14 cellular contexts compared by ENCODE assay signal in genomic region chr5:98916540-98916939, GRCh38.
"Had no signal": no experiment of that assay in that cellular context is flagged by ENCODE, and none has a peak within 500 bp of the region (broad histone marks: within the 10 kb centered on the region; RNA-seq: fewer than 3 reads in every experiment).

No MANE protein-coding gene starts in this region.

- H3K27ac Mint-ChIP-seq: type B pancreatic cell had no signal

- ATAC-seq: body of pancreas; naive thymus-derived CD8-positive, alpha-beta T cell; sciatic nerve had no signal

- H3K27ac ChIP-seq: body of pancreas, hepatocyte, parathyroid adenoma, testis, VCaP had no signal

- H3K27me3 ChIP-seq: body of pancreas, hepatocyte, neutrophil, testis had no signal

- H3K4me3 Mint-ChIP-seq: type B pancreatic cell had no signal

- H3K9me3 ChIP-seq: body of pancreas, neutrophil, testis had no signal

- H3K27me3 Mint-ChIP-seq: naive thymus-derived CD8-positive, alpha-beta T cell; type B pancreatic cell had no signal

- DNase-seq: activated CD4-positive, CD25-positive, alpha-beta regulatory T cell treated with anti-CD3 and anti-CD28 coated beads, Interleukin-2, amount 50 U/mL, for 72 hours; activated effector memory CD4-positive, alpha-beta T cell treated with anti-CD3 and anti-CD28 coated beads, Interleukin-2, amount 50 U/mL, for 16 hours; activated T-cell treated with anti-CD3 and anti-CD28 coated beads for 4 hours; body of pancreas; naive thymus-derived CD8-positive, alpha-beta T cell; stimulated activated CD4-positive, alpha-beta T cell treated with anti-CD3 and anti-CD28 coated beads, Interleukin-4, amount 100 ng/mL, for 1 hour; T-helper 2 cell; testis had no signal

- H3K9me3 Mint-ChIP-seq: naive thymus-derived CD8-positive, alpha-beta T cell; type B pancreatic cell had no signal
